In genomic region chr5:55231029-55231475, GRCh38 we compare ENCODE assay signal across 8 cellular contexts. TPM values are rescaled to one million over a fixed set of nuclear protein-coding genes. Genes with fewer than 3 reads are reported as not detected.
A peak's percentile ranks its signal among the peaks of the same experiment; 100 is the strongest.
DNase-seq lines count a peak whose midpoint lies in the region; ATAC-seq and TF ChIP-seq lines count a peak whose summit lies in the region.

No MANE protein-coding gene starts in this region.

- POLR2A ChIA-PET in IMR-90 (lab: Charles Lee; ENCODE audit: unreplicated experiment): no interaction called here

- CTCF ChIA-PET in IMR-90 (lab: Yijun Ruan, JAX): interaction anchor here (0.6 kb wide), 1 partner anchor 30 kb away, joined by 3 read pairs; no protein-coding TSS in a partner anchor

- DNase-seq in IMR-90 (peak; percentile 30), CD1c-positive myeloid dendritic cell (ENCODE audit: extremely low spot score) (no peak), GM19240 (ENCODE audit: insufficient read length, low spot score) (no peak)
- DNase-seq in central memory CD8-positive, alpha-beta T cell (ENCODE audit: low spot score in 2 of 2): no peak
- DNase-seq in natural killer cell treated with Interleukin-12 subunit alpha and Interleukin-12 subunit beta and Interleukin-15 and Interleukin-18, amount 100 ng/mL, for 72 hours (ENCODE audit: low spot score): no peak

- no peaks in the 10 kb centered on the region for H3K79me1 ChIP-seq in IMR-90 (ENCODE audit: low read depth in 1 of 2, low read length in 2 of 2)

- no peak for ATAC-seq in IMR-90 (ENCODE audit: low read depth)
- no peak for ATAC-seq in central memory CD8-positive, alpha-beta T cell (replicated peaks; ENCODE audit: extremely low read depth, poor library complexity, severe bottlenecking)
- ATAC-seq in natural killer cell treated with Interleukin-12 subunit alpha and Interleukin-12 subunit beta and Interleukin-15 and Interleukin-18, amount 100 ng/mL, for 72 hours: no peak
- ATAC-seq in HG03280 (IDR thresholded peaks at IDR 0.05; ENCODE audit: unreplicated experiment): no peak
- no peak for ATAC-seq in HG03378 (IDR thresholded peaks at IDR 0.05; ENCODE audit: unreplicated experiment)

- TF ChIP-seq CTCF in IMR-90 (conservative IDR thresholded peaks at IDR 0.05; ENCODE audit: low read depth, low read length): no peak

- no peak overlapping the region for H4K5ac ChIP-seq in IMR-90 (ENCODE audit: low read depth, low read length)

- no peak overlapping the region for H3K18ac ChIP-seq in IMR-90 (ENCODE audit: low read depth, low read length)

- H3K4me1 ChIP-seq in BLaER1: peaks cover 48% of the 10 kb centered on the region
- H3K4me1 ChIP-seq in IMR-90 (ENCODE audit: control insufficient read depth, insufficient read depth, low read length): peaks cover 9% of the 10 kb centered on the region; the same call in 1 of the 2 replicates

- no peak overlapping the region for H3K56ac ChIP-seq in IMR-90 (ENCODE audit: extremely low read depth, insufficient read depth, low read length)

- H2BK20ac ChIP-seq in IMR-90 (ENCODE audit: low read depth, low read length): no peak overlapping the region

- no peak overlapping the region for H2BK120ac ChIP-seq in IMR-90 (ENCODE audit: low read depth, low read length)

- H3K9me1 ChIP-seq in IMR-90 (ENCODE audit: insufficient read depth, low read length): no peaks in the 10 kb centered on the region

- H3K23ac ChIP-seq in IMR-90 (ENCODE audit: low read depth, low read length): no peak overlapping the region

- H4K91ac ChIP-seq in IMR-90 (ENCODE audit: insufficient read depth, low read depth, low read length): no peak overlapping the region

- H3K4me1 Mint-ChIP-seq in central memory CD8-positive, alpha-beta T cell: peaks cover 37% of the 10 kb centered on the region
- peaks cover 25 to 34% of the 10 kb centered on the region in 2 donors for H3K4me1 Mint-ChIP-seq in natural killer cell treated with Interleukin-12 subunit alpha and Interleukin-12 subunit beta and Interleukin-15 and Interleukin-18, amount 100 ng/mL, for 72 hours (ENCODE audit: low read depth in 2 of 2)

- no peak overlapping the region for H3K27ac Mint-ChIP-seq in central memory CD8-positive, alpha-beta T cell (ENCODE audit: low read depth)
- H3K27ac Mint-ChIP-seq in natural killer cell treated with Interleukin-12 subunit alpha and Interleukin-12 subunit beta and Interleukin-15 and Interleukin-18, amount 100 ng/mL, for 72 hours: no peak overlapping the region

- H3K27ac ChIP-seq in BLaER1 (no peak overlapping the region), IMR-90 (ENCODE audit: insufficient read depth, low read length) (no peak overlapping the region)

- peaks cover 82% of the 10 kb centered on the region for H3K27me3 Mint-ChIP-seq in central memory CD8-positive, alpha-beta T cell
- peaks cover 59 to 72% of the 10 kb centered on the region in 2 donors for H3K27me3 Mint-ChIP-seq in natural killer cell treated with Interleukin-12 subunit alpha and Interleukin-12 subunit beta and Interleukin-15 and Interleukin-18, amount 100 ng/mL, for 72 hours

- H2BK5ac ChIP-seq in IMR-90 (ENCODE audit: low read depth, low read length, poor library complexity, severe bottlenecking): no peak overlapping the region

- WGBS in IMR-90 (ENCODE audit: extremely low coverage in 2 of 2, insufficient read length in 1 of 2), 2 experiments: 3% methylated on average over 6 of the region's 12 CpGs; no CpG with 5 or more reads in 1 of the 2 experiments

- H2AFZ ChIP-seq in IMR-90 (replicated peaks; ENCODE audit: low read length, poor library complexity): peak overlapping the region; percentile 68

- H2AK5ac ChIP-seq in IMR-90 (ENCODE audit: low read depth, low read length): no peak overlapping the region

- H3K27me3 ChIP-seq in BLaER1 (peaks cover 94% of the 10 kb centered on the region), IMR-90 (ENCODE audit: control insufficient read depth, insufficient read depth, low read length) (peaks cover 90% of the 10 kb centered on the region)

- H3K36me3 ChIP-seq in BLaER1: no peaks in the 10 kb centered on the region
- no peaks in the 10 kb centered on the region for H3K36me3 ChIP-seq in IMR-90 (ENCODE audit: control insufficient read depth, insufficient read depth, low read length)

- no peak for TF ChIP-seq POLR2A in IMR-90 (IDR thresholded peaks at IDR 0.05; ENCODE audit: low read depth, low read length)

- H3K9me3 ChIP-seq in BLaER1 (no peaks in the 10 kb centered on the region), IMR-90 (ENCODE audit: control insufficient read depth, insufficient read depth, low read length) (peaks cover 4% of the 10 kb centered on the region; the same call in 1 of the 2 replicates)

- H3K4me2 ChIP-seq in BLaER1: peak overlapping the region; percentile 23; the same call in 1 of the 2 replicates
- peak overlapping the region; percentile 47 for H3K4me2 ChIP-seq in IMR-90 (ENCODE audit: low read depth, low read length)

- H3K4me3 ChIP-seq in BLaER1 (no peak overlapping the region), IMR-90 (ENCODE audit: insufficient read depth, low read depth, low read length) (no peak overlapping the region)

- H3K9me3 Mint-ChIP-seq in central memory CD8-positive, alpha-beta T cell: no peaks in the 10 kb centered on the region
- H3K9me3 Mint-ChIP-seq in natural killer cell treated with Interleukin-12 subunit alpha and Interleukin-12 subunit beta and Interleukin-15 and Interleukin-18, amount 100 ng/mL, for 72 hours: no peaks in the 10 kb centered on the region

- no peak overlapping the region for H2BK15ac ChIP-seq in IMR-90 (ENCODE audit: low read depth, low read length)

- H2AK9ac ChIP-seq in IMR-90 (replicated peaks; ENCODE audit: low read depth, low read length, poor library complexity): peak overlapping the region; percentile 3

- no peak for TF ChIP-seq RAD21 in IMR-90 (IDR thresholded peaks at IDR 0.05; ENCODE audit: low read length)

- peaks cover 81% of the 10 kb centered on the region for H4K20me1 ChIP-seq in BLaER1
- peaks cover 28% of the 10 kb centered on the region; the same call in 1 of the 2 replicates for H4K20me1 ChIP-seq in IMR-90 (ENCODE audit: insufficient read depth, low read length)

- dilution Hi-C loops in IMR-90 (cut with HindIII; ENCODE audit: low sequenced_read_pairs, unreplicated experiment): no loop called here

- H3K14ac ChIP-seq in IMR-90 (replicated peaks; ENCODE audit: low read depth, low read length): no peak overlapping the region

- peaks cover 4% of the 10 kb centered on the region for H3K36me3 Mint-ChIP-seq in central memory CD8-positive, alpha-beta T cell (ENCODE audit: insufficient read depth)
- H3K36me3 Mint-ChIP-seq in natural killer cell treated with Interleukin-12 subunit alpha and Interleukin-12 subunit beta and Interleukin-15 and Interleukin-18, amount 100 ng/mL, for 72 hours: no peaks in the 10 kb centered on the region

- H3K9ac ChIP-seq in BLaER1: no peak overlapping the region
- no peak overlapping the region for H3K9ac ChIP-seq in IMR-90 (ENCODE audit: low read depth, low read length)

- intact Hi-C loops in IMR-90 (cut with micrococcal nuclease): no loop called here

- H4K8ac ChIP-seq in IMR-90 (ENCODE audit: low read depth in 2 of 2, low read length in 2 of 2): no peak overlapping the region

- H3K4me3 Mint-ChIP-seq in central memory CD8-positive, alpha-beta T cell: peak overlapping the region; percentile 87
- peak overlapping the region; percentile 90 for H3K4me3 Mint-ChIP-seq in natural killer cell treated with Interleukin-12 subunit alpha and Interleukin-12 subunit beta and Interleukin-15 and Interleukin-18, amount 100 ng/mL, for 72 hours

- in situ Hi-C loops in IMR-90 (cut with MboI; ENCODE audit: low sequenced_read_pairs): no loop called here

- no peak overlapping the region for H3K4ac ChIP-seq in IMR-90 (ENCODE audit: low read depth, low read length)

- BruUV-seq in IMR-90 (replicated peaks; lab: Mats Ljungman, UMichigan): no TSS peak

TF ChIP-seq in IMR-90, 13 proteins besides CTCF, POLR2A, EP300 and RAD21 (continues in another document):
- TF ChIP-seq MXI1 (IDR thresholded peaks at IDR 0.05; ENCODE audit: borderline replicate concordance, low read depth, low read length): no peak
- TF ChIP-seq SMC3 (IDR thresholded peaks at IDR 0.05; ENCODE audit: low read depth, low read length): no peak
- TF ChIP-seq BHLHE40 (IDR thresholded peaks at IDR 0.05; ENCODE audit: low read depth, low read length): no peak
- no peak for TF ChIP-seq ELK1 (IDR thresholded peaks at IDR 0.05; ENCODE audit: borderline replicate concordance, low read depth, low read length)
- TF ChIP-seq CHD1 (IDR thresholded peaks at IDR 0.05; ENCODE audit: low read depth, low read length): no peak
- TF ChIP-seq CEBPB (IDR thresholded peaks at IDR 0.05; ENCODE audit: low read depth, low read length): no peak
- no peak for TF ChIP-seq MAZ (IDR thresholded peaks at IDR 0.05; ENCODE audit: borderline replicate concordance, low read depth, low read length)
- no peak for TF ChIP-seq RFX5 (IDR thresholded peaks at IDR 0.05; ENCODE audit: low read depth, low read length)

RNA-seq across cellular contexts. Expression of gene CCNO, which starts 2.4 kb away (rescaled TPM):
- not detected in 2 replicates for total RNA-seq in IMR-90 (2012; rRNA removed)
- polyA plus RNA-seq in IMR-90 (2012; rRNA removed): 0.09 and 0.14 TPM in 2 replicates
- polyA plus RNA-seq in IMR-90 (2012; cell fraction: cytosol; rRNA removed): 0.11 and 0.15 TPM in 2 replicates
- polyA plus RNA-seq in IMR-90 (2012; cell fraction: nucleus; rRNA removed; ENCODE audit: low replicate concordance): 0.29 and 0.63 TPM in 2 replicates
- total RNA-seq in natural killer cell treated with Interleukin-12 subunit alpha and Interleukin-12 subunit beta and Interleukin-15 and Interleukin-18, amount 100 ng/mL, for 72 hours: not detected

RNA-seq across cellular contexts. Expression of gene MCIDAS, which starts 3.9 kb away (rescaled TPM):
- total RNA-seq in IMR-90 (2012; rRNA removed): not detected in 2 replicates
- not detected in 2 replicates for polyA plus RNA-seq in IMR-90 (2012; rRNA removed)
- polyA plus RNA-seq in IMR-90 (2012; cell fraction: cytosol; rRNA removed): not detected in 2 replicates
- not detected in 2 replicates for polyA plus RNA-seq in IMR-90 (2012; cell fraction: nucleus; rRNA removed; ENCODE audit: low replicate concordance)
- not detected for total RNA-seq in natural killer cell treated with Interleukin-12 subunit alpha and Interleukin-12 subunit beta and Interleukin-15 and Interleukin-18, amount 100 ng/mL, for 72 hours

RNA-seq across cellular contexts. Expression of gene CDC20B, which starts 58.1 kb away (rescaled TPM):
- not detected in 2 replicates for total RNA-seq in IMR-90 (2012; rRNA removed)
- not detected in 2 replicates for polyA plus RNA-seq in IMR-90 (2012; rRNA removed)
- polyA plus RNA-seq in IMR-90 (2012; cell fraction: cytosol; rRNA removed): not detected in 2 replicates
- polyA plus RNA-seq in IMR-90 (2012; cell fraction: nucleus; rRNA removed; ENCODE audit: low replicate concordance): 0.05 TPM in 1 of 2 replicates, not detected in the other
- under 1 TPM in 1 of 2 donors, not detected in 1; 0.31 TPM for total RNA-seq in natural killer cell treated with Interleukin-12 subunit alpha and Interleukin-12 subunit beta and Interleukin-15 and Interleukin-18, amount 100 ng/mL, for 72 hours
